ENCODE assay signal across 1 cellular context in the genomic region with DNA sequence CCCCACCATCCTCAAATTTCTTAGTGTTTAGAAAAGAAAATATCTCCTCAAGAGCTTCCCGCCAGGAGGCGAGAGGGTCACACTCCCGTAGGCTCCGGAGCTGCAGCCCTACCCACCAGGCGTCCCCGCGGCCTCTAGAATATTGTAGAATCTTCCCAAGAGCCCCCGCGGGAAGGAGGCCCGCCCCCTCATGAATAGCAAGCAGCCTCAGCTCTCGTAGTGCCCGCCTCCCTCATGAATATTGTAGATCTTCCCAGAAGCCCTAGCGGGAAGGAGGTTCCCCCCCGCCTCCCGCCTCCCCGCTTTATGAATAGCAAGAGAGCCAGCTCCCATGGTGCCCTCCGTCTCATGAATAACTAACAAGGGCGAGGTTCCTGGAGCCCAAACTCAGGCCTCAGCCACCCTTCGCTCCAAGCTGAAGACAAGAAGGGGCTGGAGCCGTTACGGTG.
TF ChIP-seq lines count a peak whose summit lies in the region.

A gene with protein sequence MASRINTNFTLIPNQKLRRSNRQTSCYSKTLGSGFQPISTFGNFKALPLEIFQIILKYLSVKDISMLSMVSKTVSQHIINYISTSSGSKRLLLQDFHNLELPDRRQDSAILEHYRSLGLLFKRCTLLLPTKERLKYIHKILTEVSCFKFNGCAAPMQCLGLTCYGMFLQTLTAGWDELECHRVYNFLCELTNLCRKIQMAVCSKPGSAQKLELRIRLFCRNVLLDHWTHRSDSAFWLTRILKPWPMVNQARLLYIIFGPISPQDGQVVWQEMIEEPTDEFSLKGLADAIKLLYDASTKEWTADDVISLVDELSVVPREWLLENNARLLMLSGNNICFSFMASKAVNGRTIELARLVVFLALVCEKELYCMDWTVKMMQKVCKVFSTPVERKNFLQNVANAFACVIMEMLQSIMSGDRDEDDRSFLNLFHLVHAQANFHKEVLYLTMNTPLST (minus strand): TSS at position 114 of the 449 bp plus-strand sequence. CDS start 4,378 bp downstream, outside the sequence.

TF ChIP-seq in K562, 482 proteins besides CTCF, POLR2A, EP300 and RAD21 (continued from another document):
- TF ChIP-seq, protein P1, sequence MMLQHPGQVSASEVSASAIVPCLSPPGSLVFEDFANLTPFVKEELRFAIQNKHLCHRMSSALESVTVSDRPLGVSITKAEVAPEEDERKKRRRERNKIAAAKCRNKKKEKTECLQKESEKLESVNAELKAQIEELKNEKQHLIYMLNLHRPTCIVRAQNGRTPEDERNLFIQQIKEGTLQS (IDR thresholded peaks at IDR 0.05) = no peak
- TF ChIP-seq, protein P1 (CRISPR knock-in tag; conservative IDR thresholded peaks at IDR 0.05) = no peak
